Comparison of ENCODE assay signal across 1 cellular context in the genomic region with DNA sequence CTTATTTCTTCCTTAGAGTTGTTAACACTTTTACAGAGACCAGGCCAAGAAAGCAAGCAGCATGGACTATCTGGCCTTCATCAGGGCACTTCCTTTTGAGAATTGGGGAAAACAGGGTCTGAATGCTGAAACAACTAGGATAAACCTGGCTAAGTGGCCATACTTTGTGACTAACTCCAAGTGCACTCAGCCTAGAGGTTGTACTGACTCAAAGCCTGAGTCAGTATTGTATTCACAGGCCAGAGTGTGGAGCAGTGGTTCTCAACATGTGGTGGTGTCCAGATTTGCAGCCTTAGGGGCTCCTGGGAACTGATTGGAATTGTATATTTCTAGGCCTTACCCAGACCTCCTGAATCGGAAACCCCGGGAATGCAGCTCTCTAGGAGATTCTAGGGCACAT.
TF ChIP-seq lines count a peak whose summit lies in the region.

No MANE protein-coding gene starts in this region.

TF ChIP-seq in IMR-90, 13 proteins besides CTCF, POLR2A, EP300 and RAD21:
- TF ChIP-seq RFX5 (IDR thresholded peaks at IDR 0.05; ENCODE audit: low read depth, low read length) (no peak), NFE2L2 (IDR thresholded peaks at IDR 0.05; ENCODE audit: low read depth, low read length) (no peak)
- TF ChIP-seq, protein P1, sequence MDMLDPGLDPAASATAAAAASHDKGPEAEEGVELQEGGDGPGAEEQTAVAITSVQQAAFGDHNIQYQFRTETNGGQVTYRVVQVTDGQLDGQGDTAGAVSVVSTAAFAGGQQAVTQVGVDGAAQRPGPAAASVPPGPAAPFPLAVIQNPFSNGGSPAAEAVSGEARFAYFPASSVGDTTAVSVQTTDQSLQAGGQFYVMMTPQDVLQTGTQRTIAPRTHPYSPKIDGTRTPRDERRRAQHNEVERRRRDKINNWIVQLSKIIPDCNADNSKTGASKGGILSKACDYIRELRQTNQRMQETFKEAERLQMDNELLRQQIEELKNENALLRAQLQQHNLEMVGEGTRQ (IDR thresholded peaks at IDR 0.05; ENCODE audit: low read depth, low read length) = no peak
